In the genomic region with DNA sequence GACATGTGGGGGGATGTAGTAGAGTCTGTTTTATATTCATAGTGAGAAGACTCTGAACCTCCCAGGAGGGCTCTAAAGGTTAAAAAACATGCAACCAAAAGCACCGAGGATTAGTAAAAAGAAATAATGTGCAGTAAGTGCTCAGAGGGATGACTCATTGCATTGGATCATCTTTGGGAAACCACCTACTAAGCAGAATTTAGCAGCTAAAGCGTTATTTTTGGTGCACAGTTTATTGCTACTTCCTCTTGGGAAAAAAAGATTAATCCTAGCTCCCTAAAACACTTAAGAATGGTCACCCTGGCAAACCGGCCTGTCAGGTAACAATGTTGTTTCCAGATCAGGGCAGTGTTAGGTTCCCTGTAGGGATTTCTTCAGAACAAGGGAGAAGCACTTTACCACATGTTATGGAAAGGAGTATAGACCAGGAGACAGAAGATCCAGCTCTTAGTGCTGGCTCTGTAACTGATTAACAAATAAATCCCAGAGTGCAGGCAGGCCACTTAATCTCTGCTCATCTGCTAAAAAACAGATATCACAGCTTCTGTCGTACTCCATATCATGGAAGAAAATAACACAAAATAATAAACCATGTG, we compare ENCODE assay signal across 8 cellular contexts. TPM values are rescaled to one million over a fixed set of nuclear protein-coding genes. Genes with fewer than 3 reads are reported as not detected.
DNase-seq lines count a peak whose midpoint lies in the region; ATAC-seq and TF ChIP-seq lines count a peak whose summit lies in the region.

No MANE protein-coding gene starts in this region.

- no peak overlapping the region for H4K8ac ChIP-seq in H9 (replicated peaks; ENCODE audit: insufficient read length, low read depth, low read length)
- H4K8ac ChIP-seq in neuronal stem cell (ENCODE audit: low read depth, low read length), result no peak overlapping the region

- DNase-seq in EL (peak; percentile 85), H9 (no peak), NCI-H82 treated with DMSO at 0.1 percent for 48 hours (lab: John Stamatoyannopoulos, UW; ENCODE audit: unreplicated experiment) (peak; percentile 83), cardiac fibroblast (ENCODE audit: low read depth in 2 of 2) (peak; percentile 55 to 91), NCI-H2081 (lab: John Stamatoyannopoulos, UW) (no peak), neuronal stem cell (ENCODE audit: low spot score) (no peak)

- H2AK5ac ChIP-seq in H9 (ENCODE audit: insufficient read length, low read length), result no peak overlapping the region
- no peak overlapping the region for H2AK5ac ChIP-seq in neuronal stem cell (ENCODE audit: low read depth, low read length)

- peaks cover 12 to 24% of the 10 kb centered on the region in 2 experiments for H3K4me1 Mint-ChIP-seq in H9

- H3K23me2 ChIP-seq in H9 (ENCODE audit: insufficient read length, low read depth, low read length, poor library complexity, severe bottlenecking), result no peaks in the 10 kb centered on the region

- no peak overlapping the region; the same call in 1 of the 2 replicates for H3K14ac ChIP-seq in H9 (ENCODE audit: insufficient read depth, low read length)
- no peak overlapping the region for H3K14ac ChIP-seq in neuronal stem cell (ENCODE audit: low read length)

- H3K27ac Mint-ChIP-seq in H9, result peak overlapping the region; percentile 32 to 56 (median 42); a peak in 3 of 7 replicates

- WGBS in H9 (ENCODE audit: extremely low coverage, insufficient read length, low lambda C conversion rate), result no CpG with 5 or more reads among the region's 4 CpGs
- WGBS in neuronal stem cell (ENCODE audit: extremely low coverage in 2 of 2, insufficient read length in 2 of 2, insufficient replicate concordance in 1 of 2), 2 donors, result no CpG with 5 or more reads among the region's 4 CpGs

- H3K27me3 Mint-ChIP-seq in H9 (ENCODE audit: low read depth), result no peaks in the 10 kb centered on the region

- no peak overlapping the region for H2BK5ac ChIP-seq in H9 (ENCODE audit: insufficient read length, low read length)
- no peak overlapping the region for H2BK5ac ChIP-seq in neuronal stem cell (ENCODE audit: low read length)

- H2AFZ ChIP-seq in H9 (ENCODE audit: low read length) (no peak overlapping the region), neuronal stem cell (ENCODE audit: low read length) (no peak overlapping the region)

- H3T11ph ChIP-seq in H9 (ENCODE audit: low read length), result no peak overlapping the region

- H3K4me2 ChIP-seq in H9 (ENCODE audit: insufficient read depth, insufficient read length, low read length), result no peak overlapping the region
- no peak overlapping the region for H3K4me2 ChIP-seq in neuronal stem cell (ENCODE audit: insufficient read depth, low read length, poor library complexity, severe bottlenecking)

- H3K18ac ChIP-seq in H9 (ENCODE audit: insufficient read length, low read depth, low read length) (no peak overlapping the region), neuronal stem cell (ENCODE audit: low read length) (no peak overlapping the region)

- H3K56ac ChIP-seq in H9 (ENCODE audit: insufficient read length, low read depth, low read length), result no peak overlapping the region

- no peaks in the 10 kb centered on the region for H3K79me1 ChIP-seq in H9 (ENCODE audit: insufficient read depth, low read depth, low read length, poor library complexity, severe bottlenecking)
- H3K79me1 ChIP-seq in neuronal stem cell (ENCODE audit: low read depth, low read length), result no peaks in the 10 kb centered on the region

- no peaks in the 10 kb centered on the region for H3K36me3 ChIP-seq in mucosa of rectum (ENCODE audit: control insufficient read depth in 2 of 2, insufficient read depth in 2 of 2, low read length in 2 of 2)
- no peaks in the 10 kb centered on the region for H3K36me3 ChIP-seq in neuronal stem cell (replicated peaks in 1 of 2; ENCODE audit: control insufficient read depth in 2 of 2, insufficient read depth in 2 of 2, low read length in 2 of 2)

- H3K4me1 ChIP-seq in H9 (ENCODE audit: insufficient read depth, low read length) (no peaks in the 10 kb centered on the region), mucosa of rectum (ENCODE audit: control insufficient read depth in 2 of 2, insufficient read depth in 2 of 2, low read length in 2 of 2) (peaks cover 21 to 28% of the 10 kb centered on the region in 2 donors), neuronal stem cell (ENCODE audit: control insufficient read depth in 2 of 2, insufficient read depth in 1 of 2, low read depth in 1 of 2, low read length in 2 of 2) (peaks cover 0 to 20% of the 10 kb centered on the region in 2 donors)

- H3K79me2 ChIP-seq in H9 (ENCODE audit: insufficient read depth, low read length), result no peaks in the 10 kb centered on the region

- TF ChIP-seq CTCF in H9 (conservative IDR thresholded peaks at IDR 0.05) (no peak), cardiac fibroblast (IDR thresholded peaks at IDR 0.05; ENCODE audit: low read depth, low read length) (no peak)

- H3K9me3 Mint-ChIP-seq in H9, result no peaks in the 10 kb centered on the region

- no peak overlapping the region for H2BK12ac ChIP-seq in H9 (ENCODE audit: insufficient read length, low read depth, low read length)
- H2BK12ac ChIP-seq in neuronal stem cell (ENCODE audit: low read length), result no peak overlapping the region

- H3K4me3 Mint-ChIP-seq in H9, result no peak overlapping the region

- H4K20me1 ChIP-seq in H9 (ENCODE audit: control insufficient read depth, insufficient read depth, insufficient read length), result no peaks in the 10 kb centered on the region

- H4K5ac ChIP-seq in H9 (ENCODE audit: insufficient read length, low read depth, low read length), result no peak overlapping the region

- no peaks in the 10 kb centered on the region for H3K36me3 Mint-ChIP-seq in H9 (ENCODE audit: insufficient read depth in 1 of 3, low read depth in 3 of 3)

- no peak overlapping the region for H3K27ac ChIP-seq in H9 (ENCODE audit: insufficient read length, low read depth, low read length)
- peak overlapping the region; percentile 36 to 56 for H3K27ac ChIP-seq in mucosa of rectum (ENCODE audit: low read depth in 2 of 2, low read length in 2 of 2)
- no peak overlapping the region for H3K27ac ChIP-seq in neuronal stem cell (replicated peaks; ENCODE audit: low read length)

- H4K91ac ChIP-seq in H9 (ENCODE audit: insufficient read length, low read depth, low read length), result no peak overlapping the region
- H4K91ac ChIP-seq in neuronal stem cell (ENCODE audit: low read depth, low read length, poor library complexity), result no peak overlapping the region

- H3K23ac ChIP-seq in H9 (ENCODE audit: insufficient read length, low read depth, low read length) (no peak overlapping the region), neuronal stem cell (ENCODE audit: low read depth, low read length, poor library complexity) (no peak overlapping the region)

- H3K4ac ChIP-seq in H9 (ENCODE audit: low read depth, low read length), result no peak overlapping the region
- no peak overlapping the region for H3K4ac ChIP-seq in neuronal stem cell (ENCODE audit: low read length)

- H2BK15ac ChIP-seq in H9 (ENCODE audit: low read depth, low read length) (no peak overlapping the region), neuronal stem cell (ENCODE audit: low read length) (no peak overlapping the region)

- no peak overlapping the region for H2BK120ac ChIP-seq in H9 (ENCODE audit: low read depth, low read length, poor library complexity, severe bottlenecking)
- H2BK120ac ChIP-seq in neuronal stem cell (ENCODE audit: low read depth, low read length), result no peak overlapping the region

- H3K27me3 ChIP-seq in H9 (ENCODE audit: insufficient read depth, low read length) (no peaks in the 10 kb centered on the region), mucosa of rectum (ENCODE audit: control insufficient read depth in 2 of 2, insufficient read depth in 2 of 2, low read length in 2 of 2) (no peaks in the 10 kb centered on the region), neuronal stem cell (ENCODE audit: control insufficient read depth in 3 of 3, insufficient read depth in 3 of 3, low read depth in 1 of 3, low read length in 3 of 3) (no peaks in the 10 kb centered on the region)

- H3K9ac ChIP-seq in H9 (ENCODE audit: extremely low read depth, insufficient read length, low read length) (no peak overlapping the region), mucosa of rectum (ENCODE audit: low read depth in 1 of 2, low read length in 2 of 2) (no peak overlapping the region), neuronal stem cell (ENCODE audit: low read depth, low read length, poor library complexity) (no peak overlapping the region)

- no peak overlapping the region for H2BK20ac ChIP-seq in H9 (ENCODE audit: low read depth, low read length, poor library complexity, severe bottlenecking)

- H3K4me3 ChIP-seq in cardiac fibroblast (replicated peaks in 1 of 2; ENCODE audit: low read depth in 2 of 2, low read length in 2 of 2), result no peak overlapping the region
- no peak overlapping the region for H3K4me3 ChIP-seq in mucosa of rectum (ENCODE audit: low read length in 2 of 2)
- no peak overlapping the region for H3K4me3 ChIP-seq in neuronal stem cell (ENCODE audit: low read length in 2 of 2)

- H3K9me3 ChIP-seq in H9 (ENCODE audit: control insufficient read depth, low read depth, low read length) (no peaks in the 10 kb centered on the region), mucosa of rectum (ENCODE audit: control insufficient read depth in 2 of 2, low read length in 2 of 2) (no peaks in the 10 kb centered on the region), neuronal stem cell (replicated peaks in 1 of 2; ENCODE audit: control insufficient read depth in 2 of 2, insufficient read depth in 1 of 2, low read depth in 1 of 2, low read length in 2 of 2) (no peaks in the 10 kb centered on the region)

- ATAC-seq in GM19035 (IDR thresholded peaks at IDR 0.05; ENCODE audit: unreplicated experiment), result no peak

RNA-seq across cellular contexts. Expression of gene FAM133B, which starts 44.8 kb away (rescaled TPM):
- total RNA-seq in H9 (2021), result 39.2 and 41.2 TPM in 2 replicates
- 91.8 TPM for polyA plus RNA-seq in neuronal stem cell (2013, experiment 1 of 2)
- polyA plus RNA-seq in neuronal stem cell (2013, experiment 2 of 2), result 97.5 TPM

Comparison
In these comparisons a context has a peak if more than half of its experiments do, and no peak if none do; other contexts are left out.
1. DNase-seq: peak in EL (single experiment), NCI-H82 treated with DMSO at 0.1 percent for 48 hours (single experiment) and cardiac fibroblast (2 of 2); none in H9 (single experiment), NCI-H2081 (0 of 2) and neuronal stem cell (single experiment).
2. H3K27ac ChIP-seq: peak in mucosa of rectum (2 of 2); none in H9 (single experiment) and neuronal stem cell (single experiment).